In genomic region chr7:70494225-70494877, GRCh38 we compare ENCODE assay signal across 14 cellular contexts.
DNase-seq lines count a peak whose midpoint lies in the region; ATAC-seq, FAIRE-seq and TF ChIP-seq lines count a peak whose summit lies in the region.
"Had no signal": no experiment of that assay in that cellular context is flagged by ENCODE, and none has a peak within 500 bp of the region (broad histone marks: within the 10 kb centered on the region; RNA-seq: fewer than 3 reads in every experiment).

No MANE protein-coding gene starts in this region.

- no peaks in the 10 kb centered on the region for H3K9me3 Mint-ChIP-seq in nephron progenitor cell
- H3K9me3 Mint-ChIP-seq in naive thymus-derived CD8-positive, alpha-beta T cell, result no peaks in the 10 kb centered on the region
- H3K9me3 Mint-ChIP-seq: CD4-positive, alpha-beta memory T cell had no signal

- CTCF ChIA-PET in K562 (lab: Yijun Ruan, JAX; ENCODE audit: low intra/inter-chr PET ratio), result no interaction called here

- no peaks in the 10 kb centered on the region for H3K36me3 Mint-ChIP-seq in nephron progenitor cell (ENCODE audit: low read depth)
- no peaks in the 10 kb centered on the region for H3K36me3 Mint-ChIP-seq in naive thymus-derived CD8-positive, alpha-beta T cell
- H3K36me3 Mint-ChIP-seq: CD4-positive, alpha-beta memory T cell had no signal

- H3K4me2 ChIP-seq in K562 (ENCODE audit: insufficient read depth, low read length), result no peak overlapping the region
- H3K4me2 ChIP-seq in hepatocyte, result peak overlapping the region; percentile 5
- H3K4me2 ChIP-seq: A549 had no signal

- DNase-seq in K562 (ENCODE audit: extremely low read depth in 1 of 4, low spot score in 3 of 4), result no peak
- DNase-seq in hepatocyte (ENCODE audit: low spot score), result no peak
- no peak for DNase-seq in nephron progenitor cell
- no peak for DNase-seq in naive thymus-derived CD8-positive, alpha-beta T cell
- no peak for DNase-seq in midbrain (lab: John Stamatoyannopoulos, UW)
- DNase-seq: BE2C; CD4-positive, alpha-beta memory T cell; DMS79; HCEC 1CT had no signal

- in situ Hi-C loops in K562 (cut with MboI), result no loop called here

- no peak for TF ChIP-seq POLR2A in K562 (conservative IDR thresholded peaks at IDR 0.05)

- H4K20me1 ChIP-seq in K562 (replicated peaks; ENCODE audit: control insufficient read depth, insufficient read depth, low read length) (no peaks in the 10 kb centered on the region), hepatocyte (ENCODE audit: insufficient read depth, poor library complexity, severe bottlenecking) (no peaks in the 10 kb centered on the region)

- H3K9me3 ChIP-seq in K562 (replicated peaks; ENCODE audit: control insufficient read depth, insufficient read depth, low read depth, low read length), result no peaks in the 10 kb centered on the region
- H3K9me3 ChIP-seq in hepatocyte (ENCODE audit: low read depth), result no peaks in the 10 kb centered on the region
- H3K9me3 ChIP-seq: A549, BE2C had no signal

- H2AFZ ChIP-seq in K562 (ENCODE audit: low read depth, low read length), result no peak overlapping the region
- no peak overlapping the region for H2AFZ ChIP-seq in hepatocyte

- H3K9me1 ChIP-seq in K562 (ENCODE audit: control insufficient read depth, insufficient read depth, low read length), result no peaks in the 10 kb centered on the region

- no peak overlapping the region for H3K9ac ChIP-seq in K562 (ENCODE audit: insufficient read depth in 1 of 2, low read depth in 2 of 2, low read length in 2 of 2)

- H3K27me3 Mint-ChIP-seq in nephron progenitor cell (ENCODE audit: low read depth, poor library complexity), result no peaks in the 10 kb centered on the region
- H3K27me3 Mint-ChIP-seq in naive thymus-derived CD8-positive, alpha-beta T cell, result no peaks in the 10 kb centered on the region
- H3K27me3 Mint-ChIP-seq: CD4-positive, alpha-beta memory T cell had no signal

- peaks cover 0 to 2% of the 10 kb centered on the region in 2 experiments; a peak in 2 of 5 replicates for H3K27me3 ChIP-seq in K562 (ENCODE audit: control insufficient read depth in 2 of 2, insufficient read depth in 2 of 2, low read length in 2 of 2)
- H3K27me3 ChIP-seq in hepatocyte, result no peaks in the 10 kb centered on the region
- H3K27me3 ChIP-seq: BE2C had no signal

- H3K27ac ChIP-seq in K562 (ENCODE audit: extremely low read depth, low read depth, low read length), result no peak overlapping the region
- peak overlapping the region; percentile 38 for H3K27ac ChIP-seq in hepatocyte
- H3K27ac ChIP-seq: A549, C4-2B had no signal

- TF ChIP-seq CTCF in K562 (IDR thresholded peaks at IDR 0.05 in 2 of 3, conservative IDR thresholded peaks at IDR 0.05 in 1 of 3; ENCODE audit: insufficient read depth in 2 of 3, low read depth in 1 of 3, low read length in 3 of 3), result no peak
- TF ChIP-seq CTCF in hepatocyte (IDR thresholded peaks at IDR 0.05; ENCODE audit: poor library complexity), result no peak
- no peak for TF ChIP-seq CTCF in nephron progenitor cell (IDR thresholded peaks at IDR 0.05)

- H3K4me3 ChIP-seq in K562 (no peak overlapping the region), hepatocyte (no peak overlapping the region)
- H3K4me3 ChIP-seq: A549, GM12878 had no signal

- peak overlapping the region; percentile 11 for H3K27ac Mint-ChIP-seq in nephron progenitor cell
- H3K27ac Mint-ChIP-seq in naive thymus-derived CD8-positive, alpha-beta T cell, result no peak overlapping the region
- H3K27ac Mint-ChIP-seq: CD4-positive, alpha-beta memory T cell had no signal

- POLR2A ChIA-PET in K562 (lab: Yijun Ruan, JAX), result no interaction called here
- POLR2A ChIA-PET in naive thymus-derived CD8-positive, alpha-beta T cell (lab: Charles Lee), result no interaction called here

- H3K4me1 ChIP-seq in K562 (replicated peaks in 1 of 2; ENCODE audit: control insufficient read depth in 2 of 2, insufficient read depth in 2 of 2, low read length in 2 of 2) (no peaks in the 10 kb centered on the region), hepatocyte (ENCODE audit: insufficient read depth) (peaks cover 11% of the 10 kb centered on the region)

- H3K4me1 Mint-ChIP-seq in nephron progenitor cell, result peaks cover 22% of the 10 kb centered on the region
- H3K4me1 Mint-ChIP-seq in naive thymus-derived CD8-positive, alpha-beta T cell, result no peaks in the 10 kb centered on the region
- H3K4me1 Mint-ChIP-seq: CD4-positive, alpha-beta memory T cell had no signal

- no peak for FAIRE-seq in K562 (lab: Jason Lieb, UNC)
- FAIRE-seq: A549, GM12878, GM18507 had no signal

- no TSS peak for BruUV-seq in K562 (replicated peaks; lab: Mats Ljungman, UMichigan)

- ATAC-seq in K562 (no peak), HG03439 (IDR thresholded peaks at IDR 0.05; ENCODE audit: unreplicated experiment) (no peak)
- no peak for ATAC-seq in naive thymus-derived CD8-positive, alpha-beta T cell
- ATAC-seq: A549, GM12878 had no signal

- H3K79me2 ChIP-seq in K562 (ENCODE audit: control insufficient read depth, insufficient read depth, low read length) (no peaks in the 10 kb centered on the region), hepatocyte (no peaks in the 10 kb centered on the region)

- no peaks in the 10 kb centered on the region for H3K36me3 ChIP-seq in K562 (ENCODE audit: control insufficient read depth, insufficient read depth, low read length)
- H3K36me3 ChIP-seq in hepatocyte (replicated peaks; ENCODE audit: insufficient read depth, low read depth), result no peaks in the 10 kb centered on the region
- H3K36me3 ChIP-seq: BE2C had no signal

- no peak overlapping the region for H3K4me3 Mint-ChIP-seq in nephron progenitor cell
- no peak overlapping the region for H3K4me3 Mint-ChIP-seq in naive thymus-derived CD8-positive, alpha-beta T cell
- H3K4me3 Mint-ChIP-seq: CD4-positive, alpha-beta memory T cell had no signal

- 3% methylated on average over 6 of the region's 6 CpGs for WGBS in K562 (ENCODE audit: insufficient coverage, low coverage, missing lambda C conversion rate)
- 57% methylated on average over 5 of the region's 6 CpGs for WGBS in hepatocyte (ENCODE audit: low lambda C conversion rate, missing lambda C conversion rate)

- TF ChIP-seq RAD21 in K562 (CRISPR knock-in tag; conservative IDR thresholded peaks at IDR 0.05 in 1 of 2, IDR thresholded peaks at IDR 0.05 in 1 of 2), result no peak

- no peaks in the 10 kb centered on the region for H3K9me2 ChIP-seq in hepatocyte (replicated peaks; ENCODE audit: insufficient read depth)

- intact Hi-C loops in K562 (cut with micrococcal nuclease), result no loop called here

- no peak for TF ChIP-seq EP300 in K562 (IDR thresholded peaks at IDR 0.05; ENCODE audit: low read length)

TF ChIP-seq in K562, 482 proteins besides CTCF, POLR2A, EP300 and RAD21:
- TF ChIP-seq POLR2B (IDR thresholded peaks at IDR 0.05; ENCODE audit: low read depth, partially characterized antibody) (no peak), PBX2 (CRISPR knock-in tag; IDR thresholded peaks at IDR 0.05; ENCODE audit: low read depth) (no peak), PBX2 (tag; conservative IDR thresholded peaks at IDR 0.05; ENCODE audit: low read depth) (peak; percentile 33; the same call in 1 of the 2 replicates)
